ENCODE assay signal across 16 cellular contexts in genomic region chr6:166462461-166463135, GRCh38.
DNase-seq lines count a peak whose midpoint lies in the region; ATAC-seq and TF ChIP-seq lines count a peak whose summit lies in the region.
"Had no signal": no experiment of that assay in that cellular context is flagged by ENCODE, and none has a peak within 500 bp of the region (broad histone marks: within the 10 kb centered on the region; RNA-seq: fewer than 3 reads in every experiment).

No MANE protein-coding gene starts in this region.

- no peak overlapping the region for H4K8ac ChIP-seq in H9 (replicated peaks; ENCODE audit: insufficient read length, low read depth, low read length)

- H3K4me1 ChIP-seq in H9 (ENCODE audit: insufficient read depth, low read length) (no peaks in the 10 kb centered on the region), RWPE2 (ENCODE audit: insufficient read depth, poor library complexity, severe bottlenecking) (peaks cover 18% of the 10 kb centered on the region)

- H2AK5ac ChIP-seq in H9 (ENCODE audit: insufficient read length, low read length): no peak overlapping the region

- H3K4me3 Mint-ChIP-seq in H9 (no peak overlapping the region), memory B cell (peak overlapping the region; percentile 73)
- H3K4me3 Mint-ChIP-seq in stimulated activated memory B cell treated with anti-CD40 and anti-IgM and Interleukin-4, amounts not matched to agents 10 μg/mL and 1 μg/mL and 100 μg/mL, for 72 hours: peak overlapping the region; percentile 1

- no peaks in the 10 kb centered on the region for H3K9me3 ChIP-seq in H9 (ENCODE audit: control insufficient read depth, low read depth, low read length)
- H3K9me3 ChIP-seq in RWPE2 (ENCODE audit: severe bottlenecking): no peaks in the 10 kb centered on the region

- TF ChIP-seq CTCF in H9 (conservative IDR thresholded peaks at IDR 0.05) (no peak; the same call in 2 of the 3 replicates), RWPE2 (IDR thresholded peaks at IDR 0.05; ENCODE audit: poor library complexity, severe bottlenecking) (no peak)

- WGBS in H9 (ENCODE audit: extremely low coverage, insufficient read length, low lambda C conversion rate): no CpG with 5 or more reads among the region's 25 CpGs

- H3K27me3 Mint-ChIP-seq in H9 (ENCODE audit: low read depth): no peaks in the 10 kb centered on the region
- H3K27me3 Mint-ChIP-seq in memory B cell: peaks cover 5% of the 10 kb centered on the region
- no peaks in the 10 kb centered on the region for H3K27me3 Mint-ChIP-seq in stimulated activated memory B cell treated with anti-CD40 and anti-IgM and Interleukin-4, amounts not matched to agents 10 μg/mL and 1 μg/mL and 100 μg/mL, for 72 hours

- no peak for DNase-seq in H9
- no peak for DNase-seq in RWPE2 (ENCODE audit: low spot score)
- DNase-seq in memory B cell (ENCODE audit: low spot score in 2 of 2): no peak
- no peak for DNase-seq in KBM-7
- DNase-seq in NCI-H524 (lab: John Stamatoyannopoulos, UW): no peak
- DNase-seq in NCI-H2081 (lab: John Stamatoyannopoulos, UW): no peak
- DNase-seq: ACHN, HCEC 1CT, NCI-H187, NCI-H2227 treated with DMSO at 0.1 percent for 48 hours, NCI-H510A treated with DMSO at 0.1 percent for 48 hours, NCI-H82, PC-3, SJCRH30 had no signal

- H3K4me1 Mint-ChIP-seq in H9: peaks cover 5 to 12% of the 10 kb centered on the region in 2 experiments; a peak in 3 of 4 replicates
- H3K4me1 Mint-ChIP-seq in memory B cell: peaks cover 29% of the 10 kb centered on the region
- H3K4me1 Mint-ChIP-seq in stimulated activated memory B cell treated with anti-CD40 and anti-IgM and Interleukin-4, amounts not matched to agents 10 μg/mL and 1 μg/mL and 100 μg/mL, for 72 hours: peaks cover 33% of the 10 kb centered on the region

- H3K27ac ChIP-seq in H9 (ENCODE audit: insufficient read length, low read depth, low read length): no peak overlapping the region
- H3K27ac ChIP-seq in RWPE2 (ENCODE audit: poor library complexity, severe bottlenecking): peak overlapping the region; percentile 68
- H3K27ac ChIP-seq: SJCRH30 had no signal

- H3T11ph ChIP-seq in H9 (ENCODE audit: low read length): no peak overlapping the region

- no peak overlapping the region for H2BK20ac ChIP-seq in H9 (ENCODE audit: low read depth, low read length, poor library complexity, severe bottlenecking)

- in situ Hi-C loops in KBM-7 (cut with MboI; ENCODE audit: low pct_unique_long_range_greater_than_20kb, low sequenced_read_pairs): no loop called here

- no peak overlapping the region for H2BK12ac ChIP-seq in H9 (ENCODE audit: insufficient read length, low read depth, low read length)

- no peak overlapping the region; the same call in 1 of the 2 replicates for H3K14ac ChIP-seq in H9 (ENCODE audit: insufficient read depth, low read length)

- no peaks in the 10 kb centered on the region for H4K20me1 ChIP-seq in H9 (ENCODE audit: control insufficient read depth, insufficient read depth, insufficient read length)

- H3K79me2 ChIP-seq in H9 (ENCODE audit: insufficient read depth, low read length): no peaks in the 10 kb centered on the region

- no peak overlapping the region for H3K4me3 ChIP-seq in RWPE2 (ENCODE audit: severe bottlenecking)
- H3K4me3 ChIP-seq: K562, SJCRH30 had no signal

- H3K23ac ChIP-seq in H9 (ENCODE audit: insufficient read length, low read depth, low read length): no peak overlapping the region

- H3K23me2 ChIP-seq in H9 (ENCODE audit: insufficient read length, low read depth, low read length, poor library complexity, severe bottlenecking): no peaks in the 10 kb centered on the region

- no peak overlapping the region for H4K91ac ChIP-seq in H9 (ENCODE audit: insufficient read length, low read depth, low read length)

- H3K27ac Mint-ChIP-seq in H9: peak overlapping the region in 1 of 3 experiments; percentile 73; a peak in 2 of 7 replicates
- H3K27ac Mint-ChIP-seq in memory B cell: no peak overlapping the region
- H3K27ac Mint-ChIP-seq in stimulated activated memory B cell treated with anti-CD40 and anti-IgM and Interleukin-4, amounts not matched to agents 10 μg/mL and 1 μg/mL and 100 μg/mL, for 72 hours: peak overlapping the region; percentile 70

- no peak for ATAC-seq in RWPE2 (ENCODE audit: low read depth)
- ATAC-seq in memory B cell (ENCODE audit: low read depth): peak; percentile 5
- no peak for ATAC-seq in stimulated activated memory B cell treated with anti-CD40 and anti-IgM and Interleukin-4, amounts not matched to agents 10 μg/mL and 1 μg/mL and 100 μg/mL, for 72 hours
- ATAC-seq: K562, PC-3 had no signal

- no peak overlapping the region for H3K4ac ChIP-seq in H9 (ENCODE audit: low read depth, low read length)

- H3K9me3 Mint-ChIP-seq in H9 (peaks cover 4% of the 10 kb centered on the region in 2 experiments; a peak in 3 of 5 replicates), memory B cell (no peaks in the 10 kb centered on the region)
- no peaks in the 10 kb centered on the region for H3K9me3 Mint-ChIP-seq in stimulated activated memory B cell treated with anti-CD40 and anti-IgM and Interleukin-4, amounts not matched to agents 10 μg/mL and 1 μg/mL and 100 μg/mL, for 72 hours

- H3K27me3 ChIP-seq in H9 (ENCODE audit: insufficient read depth, low read length) (no peaks in the 10 kb centered on the region), RWPE2 (ENCODE audit: insufficient read depth, poor library complexity, severe bottlenecking) (no peaks in the 10 kb centered on the region)
- H3K27me3 ChIP-seq: SJCRH30 had no signal

- H3K56ac ChIP-seq in H9 (ENCODE audit: insufficient read length, low read depth, low read length): no peak overlapping the region

- no peak overlapping the region for H4K5ac ChIP-seq in H9 (ENCODE audit: insufficient read length, low read depth, low read length)

- H3K18ac ChIP-seq in H9 (ENCODE audit: insufficient read length, low read depth, low read length): peak overlapping the region; percentile 18

- no peak overlapping the region for H2AFZ ChIP-seq in H9 (ENCODE audit: low read length)

- no peak overlapping the region for H3K9ac ChIP-seq in H9 (ENCODE audit: extremely low read depth, insufficient read length, low read length)

- no peak overlapping the region for H3K4me2 ChIP-seq in H9 (ENCODE audit: insufficient read depth, insufficient read length, low read length)

- no peaks in the 10 kb centered on the region for H3K79me1 ChIP-seq in H9 (ENCODE audit: insufficient read depth, low read depth, low read length, poor library complexity, severe bottlenecking)

- peaks cover 12 to 18% (median 14%) of the 10 kb centered on the region in 3 experiments for H3K36me3 Mint-ChIP-seq in H9 (ENCODE audit: insufficient read depth in 1 of 3, low read depth in 3 of 3)
- H3K36me3 Mint-ChIP-seq in memory B cell: peaks cover 12% of the 10 kb centered on the region
- H3K36me3 Mint-ChIP-seq in stimulated activated memory B cell treated with anti-CD40 and anti-IgM and Interleukin-4, amounts not matched to agents 10 μg/mL and 1 μg/mL and 100 μg/mL, for 72 hours: peaks cover 21% of the 10 kb centered on the region

- no peak overlapping the region for H2BK120ac ChIP-seq in H9 (ENCODE audit: low read depth, low read length, poor library complexity, severe bottlenecking)

- H2BK5ac ChIP-seq in H9 (ENCODE audit: insufficient read length, low read length): no peak overlapping the region

- H2BK15ac ChIP-seq in H9 (ENCODE audit: low read depth, low read length): no peak overlapping the region

- H3K36me3 ChIP-seq in RWPE2 (ENCODE audit: low read depth): peaks cover 22% of the 10 kb centered on the region
- H3K36me3 ChIP-seq: SJCRH30 had no signal

Comparison
In these comparisons a context has a peak if more than half of its experiments do, and no peak if none do; other contexts are left out.
1. H3K4me3 Mint-ChIP-seq: peak in memory B cell (single experiment) and stimulated activated memory B cell treated with anti-CD40 and anti-IgM and Interleukin-4, amounts not matched to agents 10 μg/mL and 1 μg/mL and 100 μg/mL, for 72 hours (single experiment); none in H9 (0 of 2).